In the genomic region with DNA sequence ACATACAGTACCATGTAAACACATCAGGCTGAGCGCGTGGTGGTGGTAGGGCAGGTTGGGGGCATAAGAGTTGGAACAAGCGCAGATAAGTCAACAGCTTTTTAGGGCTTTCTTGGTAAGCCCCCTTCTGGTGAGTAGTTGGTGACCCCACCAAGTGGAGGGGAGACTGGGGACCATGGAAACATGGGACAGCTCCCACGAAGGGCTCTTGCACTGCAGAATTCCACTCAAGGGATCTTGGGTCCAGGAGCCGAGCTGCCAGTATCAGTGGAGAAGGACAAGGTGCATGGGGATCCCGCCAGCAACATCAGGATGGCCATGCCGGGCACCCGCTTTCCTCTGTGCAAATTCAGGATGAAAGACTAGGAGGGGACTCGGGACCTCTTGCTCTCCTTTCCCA, we compare ENCODE assay signal across 27 cellular contexts. TPM values are rescaled to one million over a fixed set of nuclear protein-coding genes. Genes with fewer than 3 reads are reported as not detected.
"Had no signal": no experiment of that assay in that cellular context is flagged by ENCODE, and none has a peak within 500 bp of the region (broad histone marks: within the 10 kb centered on the region; RNA-seq: fewer than 3 reads in every experiment).

No MANE protein-coding gene starts in this region.

- H3K4me3 ChIP-seq: adrenal gland, K562 had no signal

- H3K9me3 ChIP-seq: adrenal gland had no signal

- ATAC-seq: activated T-helper 17 cell treated with anti-CD3 and anti-CD28 coated beads, Interleukin-2, amount 50 U/mL, for 72 hours; K562 had no signal

- H3K9me3 Mint-ChIP-seq: activated B cell treated with CpG ODN at 0.5 μM for 24 hours; activated CD4-positive, alpha-beta memory T cell treated with anti-CD3 and anti-CD28 coated beads, Interleukin-2, amount 10 ng/mL, durations not matched to agents 7 days and 5 days; activated naive CD8-positive, alpha-beta T cell treated with anti-CD3 and anti-CD28 coated beads, Interleukin-2, amount 10 ng/mL, durations not matched to agents 7 days and 5 days; activated T-helper 17 cell treated with anti-CD3 and anti-CD28 coated beads, Interleukin-2, amount 50 U/mL, for 72 hours; T-helper 1 cell treated with Interleukin-12 subunit alpha and Interleukin-12 subunit beta and Interleukin-4 antibody, amounts not matched to agents 30 μg/mL and 1 μg/mL, for 36 hours had no signal

- H3K4me1 Mint-ChIP-seq: activated B cell treated with CpG ODN at 0.5 μM for 24 hours; activated T-helper 17 cell treated with anti-CD3 and anti-CD28 coated beads, Interleukin-2, amount 50 U/mL, for 72 hours had no signal

- H3K27me3 Mint-ChIP-seq: activated B cell treated with CpG ODN at 0.5 μM for 24 hours; activated CD4-positive, alpha-beta memory T cell treated with anti-CD3 and anti-CD28 coated beads, Interleukin-2, amount 10 ng/mL, durations not matched to agents 7 days and 5 days; activated naive CD8-positive, alpha-beta T cell treated with anti-CD3 and anti-CD28 coated beads, Interleukin-2, amount 10 ng/mL, durations not matched to agents 7 days and 5 days; activated T-helper 17 cell treated with anti-CD3 and anti-CD28 coated beads, Interleukin-2, amount 50 U/mL, for 72 hours had no signal

- H3K27ac Mint-ChIP-seq: activated B cell treated with CpG ODN at 0.5 μM for 24 hours; activated CD4-positive, alpha-beta memory T cell treated with anti-CD3 and anti-CD28 coated beads, Interleukin-2, amount 10 ng/mL, durations not matched to agents 7 days and 5 days; activated naive CD8-positive, alpha-beta T cell treated with anti-CD3 and anti-CD28 coated beads, Interleukin-2, amount 10 ng/mL, durations not matched to agents 7 days and 5 days; T-helper 1 cell treated with Interleukin-12 subunit alpha and Interleukin-12 subunit beta and Interleukin-4 antibody, amounts not matched to agents 30 μg/mL and 1 μg/mL, for 36 hours had no signal

- H3K4me3 Mint-ChIP-seq: activated B cell treated with CpG ODN at 0.5 μM for 24 hours; activated CD4-positive, alpha-beta memory T cell treated with anti-CD3 and anti-CD28 coated beads, Interleukin-2, amount 10 ng/mL, durations not matched to agents 7 days and 5 days; activated naive CD8-positive, alpha-beta T cell treated with anti-CD3 and anti-CD28 coated beads, Interleukin-2, amount 10 ng/mL, durations not matched to agents 7 days and 5 days; activated T-helper 17 cell treated with anti-CD3 and anti-CD28 coated beads, Interleukin-2, amount 50 U/mL, for 72 hours; T-helper 1 cell treated with Interleukin-12 subunit alpha and Interleukin-12 subunit beta and Interleukin-4 antibody, amounts not matched to agents 30 μg/mL and 1 μg/mL, for 36 hours had no signal

- DNase-seq: activated B cell treated with CpG ODN at 0.5 μM for 24 hours; activated CD4-positive, alpha-beta memory T cell treated with anti-CD3 and anti-CD28 coated beads, Interleukin-2, amount 10 ng/mL, durations not matched to agents 7 days and 5 days; activated CD4-positive, alpha-beta T cell treated with anti-CD3 and anti-CD28 coated beads, Interleukin-2, amount 50 U/mL, for 1 hour; activated naive CD4-positive, alpha-beta T cell treated with anti-CD3 and anti-CD28 coated beads, Interleukin-2, amount 50 U/mL, for 16 hours; activated naive CD8-positive, alpha-beta T cell treated with anti-CD3 and anti-CD28 coated beads, Interleukin-2, amount 10 ng/mL, durations not matched to agents 7 days and 5 days; activated T-cell treated with anti-CD3 and anti-CD28 coated beads for 4 hours; activated T-cell treated with anti-CD3 and anti-CD28 coated beads, Interleukin-2, amount 50 U/mL, for 48 hours; adrenal gland; anterior cingulate cortex; cerebellar nuclear complex; Karpas-422; NCI-H1105 treated with DMSO at 0.1 percent for 48 hours; NCI-H1930; NCI-H2107; NCI-H2171 treated with DMSO at 0.1 percent for 48 hours; NCI-H345; NCI-H510A; NCI-H526 treated with DMSO at 0.1 percent for 48 hours; NK-92 treated with Interleukin-12 subunit alpha and Interleukin-12 subunit beta, amount 100 ng/mL, for 24 hours; OCI-M1; SHP77 treated with DMSO at 0.1 percent for 48 hours had no signal

- H3K4me1 ChIP-seq: adrenal gland had no signal

- H3K27me3 ChIP-seq: adrenal gland had no signal

RNA-seq across cellular contexts. Expression of a gene that starts 6.2 kb away (rescaled TPM):
- total RNA-seq: activated CD4-positive, alpha-beta memory T cell treated with anti-CD3 and anti-CD28 coated beads, Interleukin-2, amount 10 ng/mL, durations not matched to agents 7 days and 5 days; SK-MEL-5 had no signal
- polyA plus RNA-seq: K562 had no signal

RNA-seq across cellular contexts. Expression of a gene that starts 14.0 kb away (rescaled TPM):
- total RNA-seq: activated B cell treated with CpG ODN at 0.5 μM for 24 hours; activated CD4-positive, alpha-beta memory T cell treated with anti-CD3 and anti-CD28 coated beads, Interleukin-2, amount 10 ng/mL, durations not matched to agents 7 days and 5 days; activated CD8-positive, alpha-beta memory T cell treated with anti-CD3 and anti-CD28 coated beads for 36 hours; activated naive CD8-positive, alpha-beta T cell treated with anti-CD3 and anti-CD28 coated beads, Interleukin-2, amount 10 ng/mL, durations not matched to agents 7 days and 5 days; activated T-helper 17 cell treated with anti-CD3 and anti-CD28 coated beads, Interleukin-2, amount 50 U/mL, for 72 hours; cardiac septum; SK-MEL-5 had no signal
- polyA plus RNA-seq: K562 had no signal

RNA-seq across cellular contexts. Expression of a gene that starts 20.6 kb away (rescaled TPM):
- total RNA-seq: activated B cell treated with CpG ODN at 0.5 μM for 24 hours; activated CD4-positive, alpha-beta memory T cell treated with anti-CD3 and anti-CD28 coated beads, Interleukin-2, amount 10 ng/mL, durations not matched to agents 7 days and 5 days; activated CD8-positive, alpha-beta memory T cell treated with anti-CD3 and anti-CD28 coated beads for 36 hours; activated naive CD8-positive, alpha-beta T cell treated with anti-CD3 and anti-CD28 coated beads, Interleukin-2, amount 10 ng/mL, durations not matched to agents 7 days and 5 days; activated T-helper 17 cell treated with anti-CD3 and anti-CD28 coated beads, Interleukin-2, amount 50 U/mL, for 72 hours; adrenal gland; cardiac septum; K562; SK-MEL-5 had no signal

RNA-seq across cellular contexts. Expression of a gene that starts 52.0 kb away (rescaled TPM):
- total RNA-seq: activated B cell treated with CpG ODN at 0.5 μM for 24 hours; activated CD4-positive, alpha-beta memory T cell treated with anti-CD3 and anti-CD28 coated beads, Interleukin-2, amount 10 ng/mL, durations not matched to agents 7 days and 5 days; activated CD8-positive, alpha-beta memory T cell treated with anti-CD3 and anti-CD28 coated beads for 36 hours; activated naive CD8-positive, alpha-beta T cell treated with anti-CD3 and anti-CD28 coated beads, Interleukin-2, amount 10 ng/mL, durations not matched to agents 7 days and 5 days; activated T-helper 17 cell treated with anti-CD3 and anti-CD28 coated beads, Interleukin-2, amount 50 U/mL, for 72 hours; cardiac septum; K562; SK-MEL-5 had no signal
- polyA plus RNA-seq: adrenal gland, K562 had no signal
